ENCODE assay signal across 9 cellular contexts in genomic region chr17:3004925-3005324, GRCh38. TPM values are rescaled to one million over a fixed set of nuclear protein-coding genes. Genes with fewer than 3 reads are reported as not detected.
DNase-seq lines count a peak whose midpoint lies in the region; ATAC-seq and TF ChIP-seq lines count a peak whose summit lies in the region.
"Had no signal": no experiment of that assay in that cellular context is flagged by ENCODE, and none has a peak within 500 bp of the region (broad histone marks: within the 10 kb centered on the region; RNA-seq: fewer than 3 reads in every experiment).

No MANE protein-coding gene starts in this region.

- H3K9me3 Mint-ChIP-seq in CD4-positive, CD25-positive, alpha-beta regulatory T cell: no peaks in the 10 kb centered on the region
- H3K9me3 Mint-ChIP-seq: neural progenitor cell had no signal

- peaks cover 6% of the 10 kb centered on the region for H3K4me1 ChIP-seq in CD4-positive, CD25-positive, alpha-beta regulatory T cell (ENCODE audit: control insufficient read depth, insufficient read depth, low read length, poor library complexity, severe bottlenecking)
- H3K4me1 ChIP-seq in parathyroid adenoma: peaks cover 21% of the 10 kb centered on the region
- H3K4me1 ChIP-seq: neural progenitor cell had no signal

- H3K36me3 ChIP-seq in CD4-positive, CD25-positive, alpha-beta regulatory T cell (ENCODE audit: control insufficient read depth, insufficient read depth, low read length): peaks cover 35% of the 10 kb centered on the region
- H3K36me3 ChIP-seq in parathyroid adenoma (ENCODE audit: control insufficient read depth, insufficient read depth, low read length): no peaks in the 10 kb centered on the region
- H3K36me3 ChIP-seq: neural progenitor cell had no signal

- H3K4me2 ChIP-seq in parathyroid adenoma (ENCODE audit: low read length): peak overlapping the region; percentile 76
- H3K4me2 ChIP-seq: neural progenitor cell had no signal

- H3K27ac ChIP-seq in CD4-positive, CD25-positive, alpha-beta regulatory T cell (ENCODE audit: insufficient read depth, low read length, poor library complexity, severe bottlenecking): no peak overlapping the region
- H3K27ac ChIP-seq in parathyroid adenoma: peak overlapping the region; percentile 83
- H3K27ac ChIP-seq: neural progenitor cell had no signal

- no peaks in the 10 kb centered on the region for H3K9me3 ChIP-seq in CD4-positive, CD25-positive, alpha-beta regulatory T cell (ENCODE audit: control insufficient read depth in 2 of 2, low read length in 2 of 2)
- no peaks in the 10 kb centered on the region for H3K9me3 ChIP-seq in parathyroid adenoma (ENCODE audit: control insufficient read depth, low read length)

- DNase-seq in CD4-positive, CD25-positive, alpha-beta regulatory T cell: no peak
- peak; percentile 58 for DNase-seq in NCI-H2171 (lab: John Stamatoyannopoulos, UW)
- DNase-seq in dermis blood vessel endothelial cell: no peak
- no peak for DNase-seq in iPS-NIHi7 (ENCODE audit: extremely low spot score)
- DNase-seq in NCI-H2227 (lab: John Stamatoyannopoulos, UW; ENCODE audit: unreplicated experiment): no peak

- no peak overlapping the region for H3K4me3 ChIP-seq in CD4-positive, CD25-positive, alpha-beta regulatory T cell (ENCODE audit: low read depth, low read length)
- H3K4me3 ChIP-seq in parathyroid adenoma (ENCODE audit: low read depth, low read length): peak overlapping the region; percentile 18
- H3K4me3 ChIP-seq: neural progenitor cell had no signal

- H3K36me3 Mint-ChIP-seq in CD4-positive, CD25-positive, alpha-beta regulatory T cell: peaks cover 32% of the 10 kb centered on the region
- H3K36me3 Mint-ChIP-seq: neural progenitor cell had no signal

- no peaks in the 10 kb centered on the region for H3K79me2 ChIP-seq in parathyroid adenoma

- no peak overlapping the region for H3K9ac ChIP-seq in parathyroid adenoma
- H3K9ac ChIP-seq: neural progenitor cell had no signal

- peak overlapping the region; percentile 90 for H2AFZ ChIP-seq in parathyroid adenoma
- H2AFZ ChIP-seq: neural progenitor cell had no signal

- no peak for ATAC-seq in CD4-positive, CD25-positive, alpha-beta regulatory T cell (ENCODE audit: low read depth in 2 of 2)
- peak; percentile 3 for ATAC-seq in esophagus mucosa
- no peak for ATAC-seq in HG02870 (IDR thresholded peaks at IDR 0.05; ENCODE audit: unreplicated experiment)

- no peak for TF ChIP-seq CTCF in parathyroid adenoma (IDR thresholded peaks at IDR 0.05)

- peak overlapping the region in 1 of 4 donors; percentile 19 for H3K4me3 Mint-ChIP-seq in CD4-positive, CD25-positive, alpha-beta regulatory T cell
- H3K4me3 Mint-ChIP-seq: neural progenitor cell had no signal

- H3K27me3 Mint-ChIP-seq in CD4-positive, CD25-positive, alpha-beta regulatory T cell: no peaks in the 10 kb centered on the region

- peak overlapping the region in 2 of 3 donors; percentile 53 to 58 for H3K27ac Mint-ChIP-seq in CD4-positive, CD25-positive, alpha-beta regulatory T cell
- H3K27ac Mint-ChIP-seq: neural progenitor cell had no signal

- peaks cover 0 to 30% (median 2%) of the 10 kb centered on the region in 4 donors for H3K4me1 Mint-ChIP-seq in CD4-positive, CD25-positive, alpha-beta regulatory T cell
- H3K4me1 Mint-ChIP-seq: neural progenitor cell had no signal

- H3K27me3 ChIP-seq in CD4-positive, CD25-positive, alpha-beta regulatory T cell (ENCODE audit: control insufficient read depth, insufficient read depth, low read length): no peaks in the 10 kb centered on the region
- H3K27me3 ChIP-seq in parathyroid adenoma (ENCODE audit: control insufficient read depth, insufficient read depth, low read length): no peaks in the 10 kb centered on the region
- H3K27me3 ChIP-seq: neural progenitor cell had no signal

RNA-seq across cellular contexts. Expression of gene OR1D5, which starts 58.5 kb away (rescaled TPM):
- not detected for total RNA-seq in CD4-positive, CD25-positive, alpha-beta regulatory T cell
- polyA plus RNA-seq in CD4-positive, CD25-positive, alpha-beta regulatory T cell: not detected
- total RNA-seq in esophagus mucosa (not detected), dermis blood vessel endothelial cell (not detected in 2 replicates)
